10 cellular contexts compared by ENCODE assay signal in the genomic region with DNA sequence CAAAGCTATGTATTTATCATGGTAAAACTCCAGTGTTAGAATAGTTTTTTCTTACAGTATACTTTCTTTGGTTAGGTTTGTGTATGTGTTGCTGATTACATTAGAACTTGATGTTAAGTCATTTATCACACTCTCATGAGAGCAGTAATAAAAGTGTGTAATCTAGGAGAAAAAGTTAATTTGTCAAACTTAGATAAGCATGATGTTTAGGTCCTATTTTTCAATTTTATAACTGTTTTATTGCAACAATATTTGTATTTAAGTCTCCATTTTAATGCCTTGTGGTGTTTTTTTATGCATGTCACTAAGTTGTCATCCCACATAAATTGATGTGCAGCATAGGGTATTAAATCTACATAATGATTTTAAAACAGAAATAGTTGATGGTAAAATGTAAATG. TPM values are rescaled to one million over a fixed set of nuclear protein-coding genes. Genes with fewer than 3 reads are reported as not detected.
"Had no signal": no experiment of that assay in that cellular context is flagged by ENCODE, and none has a peak within 500 bp of the region (broad histone marks: within the 10 kb centered on the region; RNA-seq: fewer than 3 reads in every experiment).

No MANE protein-coding gene starts in this region.

- FAIRE-seq: HepG2, HTR-8/SVneo, K562 had no signal

- H3K27me3 Mint-ChIP-seq: IgD-negative memory B cell had no signal

- H3K4me2 ChIP-seq: KMS-11 had no signal

- H3K27ac ChIP-seq: HL-60, KMS-11 had no signal

- H3K4me3 ChIP-seq: K562 had no signal

- H3K27ac Mint-ChIP-seq: IgD-negative memory B cell had no signal

- DNase-seq: IMR-90, KBM-7, KG1 had no signal

- H3K4me3 Mint-ChIP-seq: IgD-negative memory B cell had no signal

- ATAC-seq: HepG2, K562 had no signal

- H3K9me3 Mint-ChIP-seq: IgD-negative memory B cell had no signal

RNA-seq across cellular contexts. Expression of gene DNAH11, which starts 28.8 kb away (rescaled TPM):
- total RNA-seq: HepG2, HT-29, IMR-90 had no signal
